ENCODE assay signal across 11 cellular contexts in the genomic region with DNA sequence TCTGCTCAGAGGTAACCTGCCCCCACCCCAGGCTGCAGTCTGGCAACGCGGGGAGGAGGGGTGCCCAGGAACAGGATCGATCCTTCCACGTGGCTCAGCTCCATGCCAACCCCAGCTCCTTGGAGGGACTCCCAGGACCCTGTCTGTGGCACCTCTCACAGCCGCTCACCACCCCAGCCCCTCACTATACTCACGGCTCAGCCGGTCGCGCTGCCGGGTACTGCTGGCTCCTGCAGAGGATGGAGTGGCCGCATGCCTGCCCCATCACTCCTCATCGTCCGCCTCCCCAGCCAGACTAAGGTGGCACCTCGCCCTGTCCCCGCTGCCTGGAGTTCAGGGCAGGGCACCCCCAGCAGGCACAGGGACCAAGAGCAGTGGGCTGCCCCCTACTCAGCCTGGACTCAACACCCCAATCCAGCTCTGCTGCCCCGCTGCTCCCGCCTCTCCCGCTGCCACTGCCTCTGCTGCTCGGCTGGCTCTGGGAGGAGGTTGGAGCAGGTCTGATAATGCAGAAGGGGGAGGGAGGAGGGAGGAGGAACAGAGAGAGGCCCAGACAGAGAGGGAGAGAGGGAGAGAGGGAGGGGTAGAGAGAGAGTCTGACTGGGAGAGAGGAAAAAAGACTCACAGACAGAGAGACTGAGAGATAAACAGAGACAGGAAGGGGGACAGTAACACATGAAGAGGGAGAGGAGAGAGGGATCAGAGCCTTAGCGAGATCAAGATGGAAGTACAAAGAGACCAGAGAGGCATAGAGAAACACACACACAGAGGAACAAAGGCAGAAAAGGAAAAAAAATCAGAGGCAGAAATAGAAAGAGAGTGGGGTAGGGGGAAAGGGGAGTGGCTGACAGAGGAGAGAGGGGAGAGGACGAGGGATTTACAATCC. TPM values are rescaled to one million over a fixed set of nuclear protein-coding genes. Genes with fewer than 3 reads are reported as not detected.
DNase-seq lines count a peak whose midpoint lies in the region; ATAC-seq, FAIRE-seq and TF ChIP-seq lines count a peak whose summit lies in the region.
"Had no signal": no experiment of that assay in that cellular context is flagged by ENCODE, and none has a peak within 500 bp of the region (broad histone marks: within the 10 kb centered on the region; RNA-seq: fewer than 3 reads in every experiment).

Gene PDE2A, minus strand, starts transcription at position 480 of the 886 bp plus-strand sequence. Its CDS starts 215 bp downstream, at position 265.

- no peak within 1 kb of the TSS for H3K27ac ChIP-seq in A549
- H3K27ac ChIP-seq: HL-60 had no signal

- H3K4me1 ChIP-seq in A549 = no peaks in the 10 kb centered on the region

- FAIRE-seq in A549 (lab: Jason Lieb, UNC) (no peak), frontal cortex (lab: Jason Lieb, UNC) (no peak)
- FAIRE-seq: keratinocyte had no signal

- ATAC-seq in A549 = peak; percentile 7 to 23; a peak in 3 of 6 replicates
- ATAC-seq in GM19463 (IDR thresholded peaks at IDR 0.05; ENCODE audit: unreplicated experiment) = no peak
- ATAC-seq in stimulated activated naive CD8-positive, alpha-beta T cell treated with anti-CD3 and anti-CD28 coated beads, Interleukin-15, Interleukin-2, amounts not matched to agents 100 U/mL and 50 U/mL, for 24 hours = no peak

- H3K9me3 Mint-ChIP-seq in neural crest cell = no peaks in the 10 kb centered on the region
- H3K9me3 Mint-ChIP-seq: T-helper 1 cell treated with Interleukin-12 subunit alpha and Interleukin-12 subunit beta and Interleukin-4 antibody, amounts not matched to agents 30 μg/mL and 1 μg/mL, for 36 hours had no signal

- H3K4me1 Mint-ChIP-seq in neural crest cell = peaks cover 26% of the 10 kb centered on the region

- TF ChIP-seq POLR2A in A549 (IDR thresholded peaks at IDR 0.05; ENCODE audit: low read length) = no peak

- no peak within 1 kb of the TSS for H3K27ac Mint-ChIP-seq in neural crest cell (ENCODE audit: unreplicated experiment)
- H3K27ac Mint-ChIP-seq: T-helper 1 cell treated with Interleukin-12 subunit alpha and Interleukin-12 subunit beta and Interleukin-4 antibody, amounts not matched to agents 30 μg/mL and 1 μg/mL, for 36 hours had no signal

- no peak for TF ChIP-seq EP300 in A549 (IDR thresholded peaks at IDR 0.05)

- H3K27me3 Mint-ChIP-seq in neural crest cell (ENCODE audit: low read depth) = peaks cover 83% of the 10 kb centered on the region

- H3K36me3 Mint-ChIP-seq in neural crest cell (ENCODE audit: low read depth) = no peaks in the 10 kb centered on the region

- no peak within 1 kb of the TSS for H3K4me3 ChIP-seq in A549

- CTCF ChIA-PET in A549 (lab: Yijun Ruan, JAX) = interaction anchor here (0.9 to 12.5 kb wide), 6 partner anchors 9 to 203 kb away, joined by 3 to 293 read pairs (median 5); no protein-coding TSS in a partner anchor

- DNase-seq in A549 (ENCODE audit: low read depth in 1 of 2, low spot score in 1 of 2) (no peak), NCI-H510A (lab: John Stamatoyannopoulos, UW) (peak; percentile 53), frontal cortex (ENCODE audit: low spot score in 2 of 2) (no peak), neural crest cell (ENCODE audit: low read depth, low spot score) (peak; percentile 22), GF-D8 (lab: John Stamatoyannopoulos, UW) (no peak)
- DNase-seq in stimulated activated naive CD8-positive, alpha-beta T cell treated with anti-CD3 and anti-CD28 coated beads, Interleukin-15, Interleukin-2, amounts not matched to agents 100 U/mL and 50 U/mL, for 24 hours = no peak
- DNase-seq in activated CD4-positive, alpha-beta T cell treated with anti-CD3 and anti-CD28 coated beads for 1 hour = no peak

- H3K4me3 Mint-ChIP-seq in neural crest cell = peak within 1 kb of the TSS; percentile 32
- H3K4me3 Mint-ChIP-seq: T-helper 1 cell treated with Interleukin-12 subunit alpha and Interleukin-12 subunit beta and Interleukin-4 antibody, amounts not matched to agents 30 μg/mL and 1 μg/mL, for 36 hours had no signal

- POLR2A ChIA-PET in A549 (lab: Yijun Ruan, JAX) = no interaction called here

- WGBS in A549 (ENCODE audit: missing lambda C conversion rate) = 15% methylated on average over 12 of the region's 21 CpGs

- no peak for TF ChIP-seq CTCF in A549 (IDR thresholded peaks at IDR 0.05)
- no peak for TF ChIP-seq CTCF in neural crest cell (conservative IDR thresholded peaks at IDR 0.05)

- H3K4me2 ChIP-seq in A549 = no peak within 1 kb of the TSS

- no peaks in the 10 kb centered on the region for H3K9me3 ChIP-seq in A549

- no peak for TF ChIP-seq RAD21 in A549 (conservative IDR thresholded peaks at IDR 0.05 in 1 of 2, IDR thresholded peaks at IDR 0.05 in 1 of 2)

TF ChIP-seq in A549, 52 proteins besides CTCF, POLR2A, EP300 and RAD21:
- TF ChIP-seq FOXS1 (CRISPR knock-in tag; IDR thresholded peaks at IDR 0.05) = no peak
- peak; percentile 63; the same call in 1 of the 2 replicates for TF ChIP-seq REST (IDR thresholded peaks at IDR 0.05)
- TF ChIP-seq POLR2AphosphoS2 (conservative IDR thresholded peaks at IDR 0.05; ENCODE audit: low read length) = no peak

RNA-seq across cellular contexts. Expression of gene PDE2A, which starts in this region (rescaled TPM):
- polyA plus RNA-seq in A549 (2011; rRNA removed) (1.5 and 1.9 TPM in 2 replicates), A549 (2017; fragmentation: RNase III; extraction: RNeasy Plus Mini Kit Qiagen cat#74134 plus additional on column Dnase treatment) (0.62 to 1.4 TPM (median 0.94 TPM) in 3 replicates)
- 0.37 and 0.54 TPM in 2 replicates for polyA plus RNA-seq in A549 (2012; cell fraction: cytosol; rRNA removed)
- polyA plus RNA-seq in A549 (2012; cell fraction: nucleus; rRNA removed) = 1.6 and 2.1 TPM in 2 replicates
- polyA minus RNA-seq in A549 (2011; rRNA and poly(A)+ RNA removed) = 1.7 and 2.2 TPM in 2 replicates
- total RNA-seq in frontal cortex (63.2 TPM), neural crest cell (2.0 and 3.0 TPM in 2 replicates)

Comparison
In these comparisons a context has a peak if more than half of its experiments do, and no peak if none do; other contexts are left out.
1. RNA of gene PDE2A (total RNA-seq): 63.2 TPM in frontal cortex (single experiment); 2.0 to 3.0 TPM in neural crest cell; every median in the first group is over 10 times any median in the second.
2. ATAC-seq: peak in A549 (2 of 2); none in GM19463 (single experiment) and stimulated activated naive CD8-positive, alpha-beta T cell treated with anti-CD3 and anti-CD28 coated beads, Interleukin-15, Interleukin-2, amounts not matched to agents 100 U/mL and 50 U/mL, for 24 hours (single experiment).
3. DNase-seq: peak in NCI-H510A (single experiment) and neural crest cell (single experiment); none in A549 (0 of 2), frontal cortex (0 of 2), GF-D8 (single experiment), stimulated activated naive CD8-positive, alpha-beta T cell treated with anti-CD3 and anti-CD28 coated beads, Interleukin-15, Interleukin-2, amounts not matched to agents 100 U/mL and 50 U/mL, for 24 hours (single experiment) and activated CD4-positive, alpha-beta T cell treated with anti-CD3 and anti-CD28 coated beads for 1 hour (single experiment).